ENCODE assay signal across 20 cellular contexts in genomic region chr7:37113661-37114355, GRCh38.
A peak's percentile ranks its signal among the peaks of the same experiment; 100 is the strongest.
DNase-seq lines count a peak whose midpoint lies in the region; ATAC-seq and TF ChIP-seq lines count a peak whose summit lies in the region.
"Had no signal": no experiment of that assay in that cellular context is flagged by ENCODE, and none has a peak within 500 bp of the region (broad histone marks: within the 10 kb centered on the region; RNA-seq: fewer than 3 reads in every experiment).

No MANE protein-coding gene starts in this region.

- H3K27ac Mint-ChIP-seq in activated naive CD4-positive, alpha-beta T cell treated with anti-CD3 and anti-CD28 coated beads, Interleukin-2, amount 50 U/mL, for 24 hours: peak overlapping the region; percentile 3
- peak overlapping the region; percentile 59 for H3K27ac Mint-ChIP-seq in activated T-helper 17 cell treated with anti-CD3 and anti-CD28 coated beads, Interleukin-2, amount 50 U/mL, for 72 hours
- H3K27ac Mint-ChIP-seq in stimulated activated naive CD8-positive, alpha-beta T cell treated with anti-CD3 and anti-CD28 coated beads, Interleukin-15, Interleukin-2, amounts not matched to agents 100 ng/mL and 50 ng/mL, for 24 hours: peak overlapping the region; percentile 64
- no peak overlapping the region for H3K27ac Mint-ChIP-seq in type B pancreatic cell
- H3K27ac Mint-ChIP-seq: activated naive CD8-positive, alpha-beta T cell treated with anti-CD3 and anti-CD28 coated beads, Interleukin-2, amount 10 ng/mL, durations not matched to agents 7 days and 5 days; memory B cell had no signal

- H3K36me3 Mint-ChIP-seq in activated naive CD4-positive, alpha-beta T cell treated with anti-CD3 and anti-CD28 coated beads, Interleukin-2, amount 50 U/mL, for 24 hours: peaks cover 26% of the 10 kb centered on the region
- H3K36me3 Mint-ChIP-seq in activated T-helper 17 cell treated with anti-CD3 and anti-CD28 coated beads, Interleukin-2, amount 50 U/mL, for 72 hours (ENCODE audit: low read depth): peaks cover 45% of the 10 kb centered on the region
- peaks cover 39% of the 10 kb centered on the region for H3K36me3 Mint-ChIP-seq in stimulated activated naive CD8-positive, alpha-beta T cell treated with anti-CD3 and anti-CD28 coated beads, Interleukin-15, Interleukin-2, amounts not matched to agents 100 ng/mL and 50 ng/mL, for 24 hours (ENCODE audit: low read depth)
- no peaks in the 10 kb centered on the region for H3K36me3 Mint-ChIP-seq in type B pancreatic cell

- no peaks in the 10 kb centered on the region for H3K9me3 Mint-ChIP-seq in activated naive CD4-positive, alpha-beta T cell treated with anti-CD3 and anti-CD28 coated beads, Interleukin-2, amount 50 U/mL, for 24 hours
- H3K9me3 Mint-ChIP-seq in activated T-helper 17 cell treated with anti-CD3 and anti-CD28 coated beads, Interleukin-2, amount 50 U/mL, for 72 hours: peaks cover 4% of the 10 kb centered on the region
- H3K9me3 Mint-ChIP-seq in stimulated activated naive CD8-positive, alpha-beta T cell treated with anti-CD3 and anti-CD28 coated beads, Interleukin-15, Interleukin-2, amounts not matched to agents 100 ng/mL and 50 ng/mL, for 24 hours: peaks cover 4% of the 10 kb centered on the region
- peaks cover 3% of the 10 kb centered on the region for H3K9me3 Mint-ChIP-seq in type B pancreatic cell
- H3K9me3 Mint-ChIP-seq: H9, memory B cell had no signal

- DNase-seq in activated naive CD4-positive, alpha-beta T cell treated with anti-CD3 and anti-CD28 coated beads, Interleukin-2, amount 50 U/mL, for 16 hours: no peak
- DNase-seq in epithelial cell of esophagus (ENCODE audit: low read depth) (peak; percentile 43), type B pancreatic cell (ENCODE audit: extremely low spot score, unreplicated experiment) (no peak), NCI-H446 treated with DMSO at 0.1 percent for 48 hours (lab: John Stamatoyannopoulos, UW) (no peak)
- DNase-seq: ACHN; activated CD4-positive, CD25-positive, alpha-beta regulatory T cell treated with anti-CD3 and anti-CD28 coated beads, Interleukin-2, amount 50 U/mL, for 72 hours; activated naive CD8-positive, alpha-beta T cell treated with anti-CD3 and anti-CD28 coated beads, Interleukin-2, amount 10 ng/mL, durations not matched to agents 7 days and 5 days; colonic mucosa; H9; MV-4-11; NCI-H524; substantia nigra had no signal

- peak; percentile 31 for ATAC-seq in activated T-helper 17 cell treated with anti-CD3 and anti-CD28 coated beads, Interleukin-2, amount 50 U/mL, for 72 hours (replicated peaks)
- no peak for ATAC-seq in HG02610 (IDR thresholded peaks at IDR 0.05; ENCODE audit: unreplicated experiment)
- ATAC-seq: Panc1 had no signal

- H3K4me3 Mint-ChIP-seq in activated naive CD4-positive, alpha-beta T cell treated with anti-CD3 and anti-CD28 coated beads, Interleukin-2, amount 50 U/mL, for 24 hours: no peak overlapping the region
- no peak overlapping the region for H3K4me3 Mint-ChIP-seq in activated T-helper 17 cell treated with anti-CD3 and anti-CD28 coated beads, Interleukin-2, amount 50 U/mL, for 72 hours
- no peak overlapping the region for H3K4me3 Mint-ChIP-seq in stimulated activated naive CD8-positive, alpha-beta T cell treated with anti-CD3 and anti-CD28 coated beads, Interleukin-15, Interleukin-2, amounts not matched to agents 100 ng/mL and 50 ng/mL, for 24 hours
- H3K4me3 Mint-ChIP-seq in type B pancreatic cell: no peak overlapping the region
- H3K4me3 Mint-ChIP-seq: activated naive CD8-positive, alpha-beta T cell treated with anti-CD3 and anti-CD28 coated beads, Interleukin-2, amount 10 ng/mL, durations not matched to agents 7 days and 5 days; brain; H9; memory B cell had no signal

- H3K27me3 Mint-ChIP-seq in activated naive CD4-positive, alpha-beta T cell treated with anti-CD3 and anti-CD28 coated beads, Interleukin-2, amount 50 U/mL, for 24 hours: no peaks in the 10 kb centered on the region
- H3K27me3 Mint-ChIP-seq in activated T-helper 17 cell treated with anti-CD3 and anti-CD28 coated beads, Interleukin-2, amount 50 U/mL, for 72 hours: no peaks in the 10 kb centered on the region
- H3K27me3 Mint-ChIP-seq in stimulated activated naive CD8-positive, alpha-beta T cell treated with anti-CD3 and anti-CD28 coated beads, Interleukin-15, Interleukin-2, amounts not matched to agents 100 ng/mL and 50 ng/mL, for 24 hours: no peaks in the 10 kb centered on the region
- H3K27me3 Mint-ChIP-seq in type B pancreatic cell: no peaks in the 10 kb centered on the region
- H3K27me3 Mint-ChIP-seq: activated naive CD8-positive, alpha-beta T cell treated with anti-CD3 and anti-CD28 coated beads, Interleukin-2, amount 10 ng/mL, durations not matched to agents 7 days and 5 days; brain; memory B cell had no signal

- peaks cover 75% of the 10 kb centered on the region for H3K4me1 Mint-ChIP-seq in activated naive CD4-positive, alpha-beta T cell treated with anti-CD3 and anti-CD28 coated beads, Interleukin-2, amount 50 U/mL, for 24 hours
- H3K4me1 Mint-ChIP-seq in activated T-helper 17 cell treated with anti-CD3 and anti-CD28 coated beads, Interleukin-2, amount 50 U/mL, for 72 hours: peaks cover 36% of the 10 kb centered on the region
- H3K4me1 Mint-ChIP-seq in stimulated activated naive CD8-positive, alpha-beta T cell treated with anti-CD3 and anti-CD28 coated beads, Interleukin-15, Interleukin-2, amounts not matched to agents 100 ng/mL and 50 ng/mL, for 24 hours (ENCODE audit: low read depth): peaks cover 65% of the 10 kb centered on the region
- peaks cover 12% of the 10 kb centered on the region for H3K4me1 Mint-ChIP-seq in type B pancreatic cell (ENCODE audit: unreplicated experiment)

- H3K4me3 ChIP-seq in epithelial cell of esophagus (ENCODE audit: low read length): no peak overlapping the region
- H3K4me3 ChIP-seq: colonic mucosa, SJCRH30 had no signal

- TF ChIP-seq CTCF in epithelial cell of esophagus (IDR thresholded peaks at IDR 0.05; ENCODE audit: insufficient read depth, low read depth, low read length, missing control alignments) (no peak), type B pancreatic cell (conservative IDR thresholded peaks at IDR 0.05) (no peak)
